16 cellular contexts compared by ENCODE assay signal in the genomic region with DNA sequence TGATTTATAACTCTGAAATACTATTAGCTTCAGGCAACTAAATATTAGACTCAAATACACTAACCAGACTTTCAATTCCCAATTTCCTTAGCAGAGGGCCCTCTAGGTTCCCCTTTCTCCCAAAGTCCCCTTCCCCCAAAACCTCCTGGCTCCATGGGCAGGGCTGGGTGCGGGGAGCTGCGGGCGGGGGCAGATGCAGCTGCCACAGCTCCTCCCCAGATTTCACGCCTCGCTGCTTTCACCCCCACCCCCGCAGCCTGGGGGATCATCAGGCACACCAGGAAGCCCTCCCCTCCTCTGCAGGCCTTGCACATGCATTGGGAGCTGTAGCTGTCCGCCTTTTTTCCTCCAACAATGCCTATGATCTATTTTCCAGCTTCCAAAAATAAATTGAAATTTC.
DNase-seq lines count a peak whose midpoint lies in the region; ATAC-seq and TF ChIP-seq lines count a peak whose summit lies in the region.
"Had no signal": no experiment of that assay in that cellular context is flagged by ENCODE, and none has a peak within 500 bp of the region (broad histone marks: within the 10 kb centered on the region; RNA-seq: fewer than 3 reads in every experiment).

No MANE protein-coding gene starts in this region.

- H3K27me3 ChIP-seq in GM23338 (ENCODE audit: insufficient read depth) (no peaks in the 10 kb centered on the region), endodermal cell (ENCODE audit: control insufficient read depth, insufficient read depth, low read length, poor library complexity, severe bottlenecking) (no peaks in the 10 kb centered on the region), trophoblast cell (ENCODE audit: insufficient read depth, low read length) (no peaks in the 10 kb centered on the region)

- 0 out of 2 replicates have a peak, but pooled peaks cover 2% of the 10 kb centered on the region for H3F3A ChIP-seq in GM23338 (replicated peaks; ENCODE audit: low read depth)

- H3K4me1 Mint-ChIP-seq in GM23338 (peaks cover 15% of the 10 kb centered on the region), endodermal cell (peaks cover 10% of the 10 kb centered on the region), osteocyte (ENCODE audit: unreplicated experiment) (peaks cover 1% of the 10 kb centered on the region)

- H2AK5ac ChIP-seq in trophoblast cell (ENCODE audit: low read length) = no peak overlapping the region

- peak; percentile 42 for ATAC-seq in GM23338

- H2BK5ac ChIP-seq in trophoblast cell (ENCODE audit: low read depth, low read length, poor library complexity) = no peak overlapping the region

- peak overlapping the region; percentile 8 for H2BK12ac ChIP-seq in trophoblast cell (ENCODE audit: low read length)

- no peaks in the 10 kb centered on the region for H3K9me3 ChIP-seq in endodermal cell (ENCODE audit: control insufficient read depth, low read length)
- H3K9me3 ChIP-seq in trophoblast cell (ENCODE audit: insufficient read depth, low read depth, low read length) = no peaks in the 10 kb centered on the region

- peaks cover 14% of the 10 kb centered on the region for H3K79me1 ChIP-seq in trophoblast cell (ENCODE audit: low read length)

- H3K27me3 Mint-ChIP-seq in GM23338 (ENCODE audit: insufficient read depth, low read depth, poor library complexity) (no peaks in the 10 kb centered on the region), endodermal cell (ENCODE audit: insufficient read depth) (no peaks in the 10 kb centered on the region), osteocyte (ENCODE audit: unreplicated experiment) (no peaks in the 10 kb centered on the region)

- H3K4me3 ChIP-seq in GM23338 (no peak overlapping the region), endodermal cell (ENCODE audit: low read length) (no peak overlapping the region), trophoblast cell (ENCODE audit: low read depth, low read length) (no peak overlapping the region)
- H3K4me3 ChIP-seq: PC-9 had no signal

- no peak overlapping the region for H3K4ac ChIP-seq in trophoblast cell (ENCODE audit: low read depth, low read length)

- no peak overlapping the region for H3K14ac ChIP-seq in trophoblast cell (ENCODE audit: low read length)

- in situ Hi-C loops in KBM-7 (cut with MboI; ENCODE audit: low pct_unique_long_range_greater_than_20kb, low sequenced_read_pairs) = no loop called here

- no peak overlapping the region for H2BK120ac ChIP-seq in trophoblast cell (ENCODE audit: insufficient read depth, low read length, poor library complexity)

- TF ChIP-seq CTCF in GM23338 (conservative IDR thresholded peaks at IDR 0.05; ENCODE audit: low read depth in 2 of 2) (no peak), endodermal cell (conservative IDR thresholded peaks at IDR 0.05) (no peak), osteocyte (IDR thresholded peaks at IDR 0.05) (no peak)

- H3K4me1 ChIP-seq in GM23338 (ENCODE audit: insufficient read depth) (peaks cover 12% of the 10 kb centered on the region; the same call in 1 of the 2 replicates), endodermal cell (ENCODE audit: control insufficient read depth, insufficient read depth, low read length) (no peaks in the 10 kb centered on the region), trophoblast cell (ENCODE audit: control insufficient read depth in 1 of 2, insufficient read depth in 2 of 2, low read length in 2 of 2) (peaks cover 4 to 12% of the 10 kb centered on the region in 2 experiments)

- peak overlapping the region; percentile 97 for H2AFZ ChIP-seq in GM23338
- H2AFZ ChIP-seq in trophoblast cell (ENCODE audit: insufficient read depth, low read length, poor library complexity) = no peak overlapping the region
- H2AFZ ChIP-seq: PC-9 had no signal

- H3K9me3 Mint-ChIP-seq in GM23338 (no peaks in the 10 kb centered on the region), endodermal cell (no peaks in the 10 kb centered on the region), osteocyte (ENCODE audit: unreplicated experiment) (no peaks in the 10 kb centered on the region)
- H3K9me3 Mint-ChIP-seq: CD4-positive, alpha-beta T cell had no signal

- H3K4me3 Mint-ChIP-seq in GM23338 = no peak overlapping the region
- H3K4me3 Mint-ChIP-seq in endodermal cell = no peak overlapping the region
- no peak overlapping the region for H3K4me3 Mint-ChIP-seq in osteocyte (ENCODE audit: unreplicated experiment)
- H3K4me3 Mint-ChIP-seq: CD4-positive, alpha-beta T cell had no signal

- H3K36me3 ChIP-seq in GM23338 (ENCODE audit: insufficient read depth) (no peaks in the 10 kb centered on the region), endodermal cell (ENCODE audit: control insufficient read depth, insufficient read depth, low read length) (no peaks in the 10 kb centered on the region), trophoblast cell (ENCODE audit: control insufficient read depth in 1 of 2, insufficient read depth in 2 of 2, low read length in 2 of 2) (peaks cover 0 to 2% of the 10 kb centered on the region in 2 experiments)

- no peak overlapping the region for H4K8ac ChIP-seq in trophoblast cell (ENCODE audit: low read depth, low read length)

- DNase-seq in GM23338 (ENCODE audit: low spot score) = peak; percentile 37
- peak; percentile 9 for DNase-seq in KBM-7
- peak; percentile 66 for DNase-seq in endodermal cell
- DNase-seq in trophoblast cell = no peak
- DNase-seq in osteocyte (ENCODE audit: extremely low spot score, unreplicated experiment) = no peak
- DNase-seq in nucleus accumbens (lab: John Stamatoyannopoulos, UW) = no peak
- DNase-seq in glomerular visceral epithelial cell (ENCODE audit: extremely low spot score) = no peak
- DNase-seq: ACHN; AML-193; CD4-positive, alpha-beta T cell; Kasumi-1; MM.1S; NCI-H1105; NCI-H187; NCI-H748 treated with DMSO at 0.1 percent for 48 hours; PC-9 had no signal

- no peak overlapping the region for H3K23ac ChIP-seq in trophoblast cell (ENCODE audit: low read length)

- no peaks in the 10 kb centered on the region for H3K79me2 ChIP-seq in GM23338 (replicated peaks; ENCODE audit: insufficient read depth)
- H3K79me2 ChIP-seq in trophoblast cell (ENCODE audit: control insufficient read depth, insufficient read depth, low read length, poor library complexity) = peaks cover 2% of the 10 kb centered on the region

- H3K18ac ChIP-seq in trophoblast cell (ENCODE audit: low read length) = no peak overlapping the region

- H3K36me3 Mint-ChIP-seq in GM23338 (ENCODE audit: low read depth) (no peaks in the 10 kb centered on the region), endodermal cell (ENCODE audit: low read depth) (no peaks in the 10 kb centered on the region), osteocyte (ENCODE audit: unreplicated experiment) (no peaks in the 10 kb centered on the region)

- H4K91ac ChIP-seq in trophoblast cell (ENCODE audit: low read depth, low read length) = peak overlapping the region; percentile 8

- no peak overlapping the region for H3K27ac Mint-ChIP-seq in GM23338
- no peak overlapping the region for H3K27ac Mint-ChIP-seq in endodermal cell
- H3K27ac Mint-ChIP-seq in osteocyte (ENCODE audit: unreplicated experiment) = no peak overlapping the region
- H3K27ac Mint-ChIP-seq: CD4-positive, alpha-beta T cell had no signal

- no peaks in the 10 kb centered on the region for H3K9me2 ChIP-seq in GM23338 (ENCODE audit: insufficient read depth)

- H3K4me2 ChIP-seq in GM23338 (peak overlapping the region; percentile 49), trophoblast cell (ENCODE audit: low read length) (no peak overlapping the region)
- H3K4me2 ChIP-seq: PC-9 had no signal

- H4K12ac ChIP-seq in trophoblast cell (ENCODE audit: low read depth, low read length) = no peak overlapping the region

- no peak overlapping the region for H3K9ac ChIP-seq in endodermal cell (ENCODE audit: extremely low read depth, low read length, poor library complexity, severe bottlenecking)
- no peak overlapping the region for H3K9ac ChIP-seq in trophoblast cell (ENCODE audit: low read length)

- H4K20me1 ChIP-seq in GM23338 (replicated peaks; ENCODE audit: insufficient read depth) = no peaks in the 10 kb centered on the region

- no peak overlapping the region for H3K27ac ChIP-seq in GM23338 (ENCODE audit: low read depth)
- H3K27ac ChIP-seq in endodermal cell (ENCODE audit: low read depth, low read length) = no peak overlapping the region
- no peak overlapping the region for H3K27ac ChIP-seq in trophoblast cell (ENCODE audit: low read depth, low read length)
- H3K27ac ChIP-seq: PC-9 had no signal

- WGBS in endodermal cell (ENCODE audit: insufficient coverage in 1 of 2, insufficient read length in 1 of 2), 2 experiments = 59 to 86% methylated on average over 1 to 7 of the region's 7 CpGs
- WGBS in trophoblast cell (ENCODE audit: extremely low coverage, insufficient coverage, insufficient read length) = no CpG with 5 or more reads among the region's 7 CpGs

TF ChIP-seq in GM23338, 12 proteins besides CTCF, POLR2A, EP300 and RAD21 (continues in another document):
- TF ChIP-seq POLR2AphosphoS5 (IDR thresholded peaks at IDR 0.05; ENCODE audit: low read depth) = no peak
- TF ChIP-seq STAT1 (IDR thresholded peaks at IDR 0.05; ENCODE audit: unreplicated experiment) = no peak
- no peak for TF ChIP-seq EZH2phosphoT487 (IDR thresholded peaks at IDR 0.05; ENCODE audit: unreplicated experiment)
- TF ChIP-seq NANOG (IDR thresholded peaks at IDR 0.05; ENCODE audit: borderline replicate concordance) = no peak
- no peak for TF ChIP-seq JUNB (IDR thresholded peaks at IDR 0.05; ENCODE audit: unreplicated experiment)
- TF ChIP-seq ZNF114 (CRISPR knock-in tag; IDR thresholded peaks at IDR 0.05) = no peak
- TF ChIP-seq EZH2 (IDR thresholded peaks at IDR 0.05; ENCODE audit: low read depth, unreplicated experiment) = no peak

Comparison
In these comparisons a context has a peak if more than half of its experiments do, and no peak if none do; other contexts are left out.
1. DNase-seq: peak in GM23338 (single experiment), KBM-7 (single experiment) and endodermal cell (single experiment); none in trophoblast cell (0 of 2), osteocyte (single experiment), nucleus accumbens (0 of 56) and glomerular visceral epithelial cell (single experiment).